ENCODE assay signal across 11 cellular contexts in genomic region chr1:52867060-52867845, GRCh38. TPM values are rescaled to one million over a fixed set of nuclear protein-coding genes. Genes with fewer than 3 reads are reported as not detected.
DNase-seq lines count a peak whose midpoint lies in the region; ATAC-seq and TF ChIP-seq lines count a peak whose summit lies in the region.
"Had no signal": no experiment of that assay in that cellular context is flagged by ENCODE, and none has a peak within 500 bp of the region (broad histone marks: within the 10 kb centered on the region; RNA-seq: fewer than 3 reads in every experiment).

No MANE protein-coding gene starts in this region.

- intact Hi-C loops in mucosa of descending colon (cut with DNase I, micrococcal nuclease): no loop called here

- H3K27me3 ChIP-seq in WERI-Rb-1 (ENCODE audit: insufficient read depth, low read depth, severe bottlenecking): no peaks in the 10 kb centered on the region

- peak; percentile 91 for ATAC-seq in GM21619 (IDR thresholded peaks at IDR 0.05; ENCODE audit: unreplicated experiment)
- peak; percentile 95 for ATAC-seq in HG03439 (IDR thresholded peaks at IDR 0.05; ENCODE audit: unreplicated experiment)
- peak; percentile 78 for ATAC-seq in mucosa of descending colon

- H3K4me3 ChIP-seq in mucosa of descending colon (no peak overlapping the region), WERI-Rb-1 (ENCODE audit: low read depth, low read length) (no peak overlapping the region)

- H3K36me3 ChIP-seq in mucosa of descending colon (ENCODE audit: low read depth) (no peaks in the 10 kb centered on the region), WERI-Rb-1 (no peaks in the 10 kb centered on the region)

- H3K27ac ChIP-seq in WERI-Rb-1: no peak overlapping the region

- TF ChIP-seq CTCF in mucosa of descending colon (IDR thresholded peaks at IDR 0.05): no peak
- no peak for TF ChIP-seq CTCF in WERI-Rb-1 (IDR thresholded peaks at IDR 0.05; ENCODE audit: low read depth, low read length)

- H3K4me1 ChIP-seq in mucosa of descending colon (ENCODE audit: low read depth): peaks cover 5% of the 10 kb centered on the region

- DNase-seq in NCI-H2029 treated with DMSO at 0.1 percent for 48 hours (lab: John Stamatoyannopoulos, UW) (peak; percentile 6), NCI-H2029 (lab: John Stamatoyannopoulos, UW) (no peak), mucosa of descending colon (peak in 1 of 3 donors; percentile 19), glomerular visceral epithelial cell (ENCODE audit: extremely low spot score) (no peak), WERI-Rb-1 (no peak), COR-L47 (lab: John Stamatoyannopoulos, UW) (no peak)
- DNase-seq: immature natural killer cell had no signal

- no peaks in the 10 kb centered on the region for H3K9me3 ChIP-seq in mucosa of descending colon
- no peaks in the 10 kb centered on the region for H3K9me3 ChIP-seq in WERI-Rb-1 (ENCODE audit: severe bottlenecking)

RNA-seq across cellular contexts. Expression of gene ZYG11A, which starts 24.7 kb away (rescaled TPM):
- total RNA-seq in mucosa of descending colon: under 1 TPM in 2 of 3 donors, not detected in 1; 0.07 to 0.12 TPM
- total RNA-seq: SK-MEL-5 had no signal

RNA-seq across cellular contexts. Expression of gene ECHDC2, which starts 54.3 kb away (rescaled TPM):
- 100 to 1,000 TPM; 150 to 196 (median 162) TPM for total RNA-seq in mucosa of descending colon
- total RNA-seq: A172 had no signal

RNA-seq across cellular contexts. Expression of gene SCP2, which starts 59.8 kb away (rescaled TPM):
- 100 to 1,000 TPM; 228 to 272 (median 267) TPM for total RNA-seq in mucosa of descending colon
